In the genomic region with DNA sequence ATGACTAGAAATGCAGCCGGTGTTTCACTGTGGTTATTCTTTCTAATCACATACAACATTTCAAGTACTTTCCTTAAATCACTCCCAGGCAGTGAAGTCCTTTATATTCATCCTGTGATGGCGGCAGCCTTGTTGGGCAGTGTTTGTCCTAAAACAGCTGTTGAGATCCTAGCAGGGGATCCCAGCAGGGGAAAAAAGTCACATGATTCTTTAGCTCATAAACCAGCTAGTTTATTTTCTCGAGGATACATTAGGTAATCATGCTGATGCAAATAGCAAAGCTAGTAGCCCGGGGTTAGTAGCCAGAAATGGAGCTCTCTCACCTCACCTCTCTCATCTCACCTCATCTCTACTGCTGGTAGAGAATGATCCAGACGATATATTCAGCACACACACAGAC, we compare ENCODE assay signal across 17 cellular contexts.
A peak's percentile ranks its signal among the peaks of the same experiment; 100 is the strongest.
DNase-seq lines count a peak whose midpoint lies in the region; ATAC-seq and TF ChIP-seq lines count a peak whose summit lies in the region.
"Had no signal": no experiment of that assay in that cellular context is flagged by ENCODE, and none has a peak within 500 bp of the region (broad histone marks: within the 10 kb centered on the region; RNA-seq: fewer than 3 reads in every experiment).

No MANE protein-coding gene starts in this region.

- peaks cover 4% of the 10 kb centered on the region for H3K4me1 ChIP-seq in A673 (ENCODE audit: insufficient read depth, low read length, poor library complexity, severe bottlenecking)

- no peaks in the 10 kb centered on the region for H3K27me3 ChIP-seq in A673 (replicated peaks; ENCODE audit: insufficient read depth, low read depth, low read length, poor library complexity)

- H3K9me3 ChIP-seq in A673 (ENCODE audit: low read depth, low read length, poor library complexity, severe bottlenecking) = no peaks in the 10 kb centered on the region
- H3K9me3 ChIP-seq: right atrium auricular region had no signal

- no peak for TF ChIP-seq CTCF in A673 (conservative IDR thresholded peaks at IDR 0.05; ENCODE audit: low read depth, low read length)

- no TSS peak for BruUV-seq in A673 (replicated peaks; lab: Mats Ljungman, UMichigan)

- POLR2A ChIA-PET in A673 (lab: Charles Lee; ENCODE audit: low non-redundant PET) = no interaction called here

- DNase-seq in A673 (ENCODE audit: low spot score) (peak; percentile 29), HCEC 1CT (peak; percentile 58), NCI-H774 (lab: John Stamatoyannopoulos, UW) (peak; percentile 32), left kidney (ENCODE audit: low read depth, low spot score) (peak; percentile 74), middle frontal gyrus (ENCODE audit: extremely low spot score, low spot score) (no peak), cerebellum (ENCODE audit: low spot score) (no peak)
- DNase-seq: activated CD8-positive, alpha-beta memory T cell treated with anti-CD3 and anti-CD28 coated beads for 24 hours; activated naive CD8-positive, alpha-beta T cell treated with anti-CD3 and anti-CD28 coated beads for 36 hours; dermis blood vessel endothelial cell; midbrain; NCI-H446 treated with DMSO at 0.1 percent for 48 hours; stimulated activated naive CD4-positive, alpha-beta T cell treated with Interleukin-2 at 50 U/mL for 16 hours had no signal

- intact Hi-C loops in A673 (cut with micrococcal nuclease; ENCODE audit: unreplicated experiment) = no loop called here

- no peak overlapping the region for H3K27ac ChIP-seq in A673 (ENCODE audit: low read depth, low read length, poor library complexity, severe bottlenecking)
- H3K27ac ChIP-seq: gastroesophageal sphincter, KMS-11, right atrium auricular region had no signal

- CTCF ChIA-PET in A673 (lab: Charles Lee) = no interaction called here

- ATAC-seq in GM18520 (IDR thresholded peaks at IDR 0.05; ENCODE audit: unreplicated experiment) (no peak), GM18868 (IDR thresholded peaks at IDR 0.05; ENCODE audit: unreplicated experiment) (no peak)
- ATAC-seq: gastroesophageal sphincter had no signal

- no peaks in the 10 kb centered on the region for H3K36me3 ChIP-seq in A673 (ENCODE audit: insufficient read depth, low read length, poor library complexity, severe bottlenecking)
- H3K36me3 ChIP-seq: gastroesophageal sphincter, right atrium auricular region had no signal

- H3K4me3 ChIP-seq in A673 (ENCODE audit: low read depth, low read length, poor library complexity, severe bottlenecking) = no peak overlapping the region
- H3K4me3 ChIP-seq: gastroesophageal sphincter, right atrium auricular region had no signal

Comparison
In these comparisons a context has a peak if more than half of its experiments do, and no peak if none do; other contexts are left out.
1. DNase-seq: peak in A673 (single experiment), HCEC 1CT (single experiment), NCI-H774 (single experiment) and left kidney (single experiment); none in middle frontal gyrus (single experiment) and cerebellum (single experiment).